Comparison of ENCODE assay signal across 33 cellular contexts in genomic region chr9:89171231-89171630, GRCh38. TPM values are rescaled to one million over a fixed set of nuclear protein-coding genes. Genes with fewer than 3 reads are reported as not detected.
"Had no signal": no experiment of that assay in that cellular context is flagged by ENCODE, and none has a peak within 500 bp of the region (broad histone marks: within the 10 kb centered on the region; RNA-seq: fewer than 3 reads in every experiment).

No MANE protein-coding gene starts in this region.

- H3K27ac ChIP-seq: ascending aorta, breast epithelium, cardiac muscle cell, coronary artery, epithelial cell of prostate, esophagus squamous epithelium, WERI-Rb-1 had no signal

- DNase-seq: activated B cell treated with CpG ODN at 0.5 μM for 24 hours; activated CD4-positive, alpha-beta memory T cell treated with anti-CD3 and anti-CD28 coated beads for 36 hours; activated CD8-positive, alpha-beta memory T cell treated with anti-CD3 and anti-CD28 coated beads, Interleukin-2, amount 10 ng/mL, durations not matched to agents 7 days and 5 days; activated CD8-positive, alpha-beta memory T cell treated with anti-CD3 and anti-CD28 coated beads, Interleukin-2, amount 50 U/mL, for 4 hours; activated CD8-positive, alpha-beta T cell treated with anti-CD3 and anti-CD28 coated beads, Interleukin-2, amount 10 ng/mL, durations not matched to agents 7 days and 5 days; activated effector memory CD4-positive, alpha-beta T cell treated with anti-CD3 and anti-CD28 coated beads, Interleukin-2, amount 50 U/mL, for 16 hours; activated naive CD4-positive, alpha-beta T cell treated with anti-CD3 and anti-CD28 coated beads for 36 hours; activated naive CD8-positive, alpha-beta T cell treated with anti-CD3 and anti-CD28 coated beads for 36 hours; activated naive CD8-positive, alpha-beta T cell treated with anti-CD3 and anti-CD28 coated beads, Interleukin-2, amount 50 U/mL, for 24 hours; activated T-cell treated with anti-CD3 and anti-CD28 coated beads, Interleukin-2, amount 50 U/mL, for 1 hour; activated T-cell treated with anti-CD3 and anti-CD28 coated beads, Interleukin-2, amount 50 U/mL, for 48 hours; central memory CD4-positive, alpha-beta T cell; effector memory CD4-positive, alpha-beta T cell; esophagus squamous epithelium; foreskin fibroblast; T-helper 1 cell; T-helper 17 cell; T1000; WERI-Rb-1 had no signal

- H3K9me3 Mint-ChIP-seq: activated B cell treated with CpG ODN at 0.5 μM for 24 hours; activated CD4-positive, alpha-beta memory T cell treated with anti-CD3 and anti-CD28 coated beads for 36 hours; activated CD4-positive, alpha-beta T cell treated with anti-CD3 and anti-CD28 coated beads, Interleukin-2, amount 10 ng/mL, durations not matched to agents 24 days and 14 days; activated naive CD4-positive, alpha-beta T cell treated with anti-CD3 and anti-CD28 coated beads for 36 hours; activated naive CD4-positive, alpha-beta T cell treated with anti-CD3 and anti-CD28 coated beads, Interleukin-2, amount 50 U/mL, for 24 hours; activated naive CD8-positive, alpha-beta T cell treated with anti-CD3 and anti-CD28 coated beads for 36 hours; activated naive CD8-positive, alpha-beta T cell treated with anti-CD3 and anti-CD28 coated beads, Interleukin-2, amount 50 U/mL, for 24 hours; activated T-helper 1 cell treated with anti-CD3 and anti-CD28 coated beads, Interleukin-12 subunit alpha, Interleukin-12 subunit beta, Interleukin-2, Interleukin-4 antibody, amounts not matched to agents 30 ng/mL and 10 ng/mL and 1 ng/mL, durations not matched to agents 14 hours and 24 hours and 36 hours; activated T-helper 2 cell treated with anti-CD3 and anti-CD28 coated beads, Interferon-gamma antibody, Interleukin-2, Interleukin-4, amounts not matched to agents 10 μg/mL and 5 μg/mL and 100 μg/mL, durations not matched to agents 14 hours and 24 hours and 36 hours; brain; dendritic cell treated with granulocyte-macrophage colony-stimulating factor and Interleukin-4, amounts not matched to agents 40 ng/mL and 50 ng/mL, for 4 days; T-helper 2 cell treated with Interferon-gamma antibody and Interleukin-4, amounts not matched to agents 5 μg/mL and 100 μg/mL, for 36 hours had no signal

- H3K9me3 ChIP-seq: ascending aorta, breast epithelium, esophagus squamous epithelium had no signal

- H3K4me1 ChIP-seq: ascending aorta, breast epithelium had no signal

- H3K36me3 ChIP-seq: ascending aorta, breast epithelium, cardiac muscle cell, esophagus squamous epithelium, WERI-Rb-1 had no signal

- H3K4me3 Mint-ChIP-seq: activated B cell treated with CpG ODN at 0.5 μM for 24 hours; activated CD4-positive, alpha-beta memory T cell treated with anti-CD3 and anti-CD28 coated beads for 36 hours; activated CD4-positive, alpha-beta T cell treated with anti-CD3 and anti-CD28 coated beads, Interleukin-2, amount 10 ng/mL, durations not matched to agents 24 days and 14 days; activated CD8-positive, alpha-beta memory T cell treated with anti-CD3 and anti-CD28 coated beads, Interleukin-2, amount 10 ng/mL, durations not matched to agents 7 days and 5 days; activated CD8-positive, alpha-beta T cell treated with anti-CD3 and anti-CD28 coated beads, Interleukin-2, amount 10 ng/mL, durations not matched to agents 7 days and 5 days; activated naive CD4-positive, alpha-beta T cell treated with anti-CD3 and anti-CD28 coated beads for 36 hours; activated naive CD4-positive, alpha-beta T cell treated with anti-CD3 and anti-CD28 coated beads, Interleukin-2, amount 50 U/mL, for 24 hours; activated naive CD8-positive, alpha-beta T cell treated with anti-CD3 and anti-CD28 coated beads for 36 hours; activated naive CD8-positive, alpha-beta T cell treated with anti-CD3 and anti-CD28 coated beads, Interleukin-2, amount 50 U/mL, for 24 hours; activated T-helper 1 cell treated with anti-CD3 and anti-CD28 coated beads, Interleukin-12 subunit alpha, Interleukin-12 subunit beta, Interleukin-2, Interleukin-4 antibody, amounts not matched to agents 30 ng/mL and 10 ng/mL and 1 ng/mL, durations not matched to agents 14 hours and 24 hours and 36 hours; dendritic cell treated with granulocyte-macrophage colony-stimulating factor and Interleukin-4, amounts not matched to agents 40 ng/mL and 50 ng/mL, for 4 days; T-helper 17 cell; T-helper 2 cell treated with Interferon-gamma antibody and Interleukin-4, amounts not matched to agents 5 μg/mL and 100 μg/mL, for 36 hours had no signal

- ATAC-seq: activated CD4-positive, CD25-positive, alpha-beta regulatory T cell treated with anti-CD3 and anti-CD28 coated beads, Interleukin-2, amount 50 U/mL, for 24 hours; activated CD8-positive, alpha-beta memory T cell treated with anti-CD3 and anti-CD28 coated beads, Interleukin-2, amount 10 ng/mL, durations not matched to agents 7 days and 5 days; activated CD8-positive, alpha-beta T cell treated with anti-CD3 and anti-CD28 coated beads, Interleukin-2, amount 10 ng/mL, durations not matched to agents 7 days and 5 days; activated naive CD8-positive, alpha-beta T cell treated with anti-CD3 and anti-CD28 coated beads, Interleukin-2, amount 50 U/mL, for 24 hours; T-helper 17 cell had no signal

- H3K4me1 Mint-ChIP-seq: activated B cell treated with CpG ODN at 0.5 μM for 24 hours; activated CD4-positive, alpha-beta T cell treated with anti-CD3 and anti-CD28 coated beads, Interleukin-2, amount 10 ng/mL, durations not matched to agents 24 days and 14 days; activated CD8-positive, alpha-beta memory T cell treated with anti-CD3 and anti-CD28 coated beads, Interleukin-2, amount 10 ng/mL, durations not matched to agents 7 days and 5 days; activated naive CD4-positive, alpha-beta T cell treated with anti-CD3 and anti-CD28 coated beads, Interleukin-2, amount 50 U/mL, for 24 hours; activated naive CD8-positive, alpha-beta T cell treated with anti-CD3 and anti-CD28 coated beads for 36 hours; activated naive CD8-positive, alpha-beta T cell treated with anti-CD3 and anti-CD28 coated beads, Interleukin-2, amount 50 U/mL, for 24 hours; T-helper 17 cell had no signal

- H3K27me3 ChIP-seq: ascending aorta, breast epithelium had no signal

- H3K27ac Mint-ChIP-seq: activated B cell treated with CpG ODN at 0.5 μM for 24 hours; activated CD4-positive, alpha-beta memory T cell treated with anti-CD3 and anti-CD28 coated beads for 36 hours; activated CD4-positive, alpha-beta T cell treated with anti-CD3 and anti-CD28 coated beads, Interleukin-2, amount 10 ng/mL, durations not matched to agents 24 days and 14 days; activated CD8-positive, alpha-beta memory T cell treated with anti-CD3 and anti-CD28 coated beads, Interleukin-2, amount 10 ng/mL, durations not matched to agents 7 days and 5 days; activated CD8-positive, alpha-beta T cell treated with anti-CD3 and anti-CD28 coated beads, Interleukin-2, amount 10 ng/mL, durations not matched to agents 7 days and 5 days; activated naive CD4-positive, alpha-beta T cell treated with anti-CD3 and anti-CD28 coated beads for 36 hours; activated naive CD4-positive, alpha-beta T cell treated with anti-CD3 and anti-CD28 coated beads, Interleukin-2, amount 50 U/mL, for 24 hours; activated naive CD8-positive, alpha-beta T cell treated with anti-CD3 and anti-CD28 coated beads for 36 hours; activated naive CD8-positive, alpha-beta T cell treated with anti-CD3 and anti-CD28 coated beads, Interleukin-2, amount 50 U/mL, for 24 hours; activated T-helper 1 cell treated with anti-CD3 and anti-CD28 coated beads, Interleukin-12 subunit alpha, Interleukin-12 subunit beta, Interleukin-2, Interleukin-4 antibody, amounts not matched to agents 30 ng/mL and 10 ng/mL and 1 ng/mL, durations not matched to agents 14 hours and 24 hours and 36 hours; activated T-helper 2 cell treated with anti-CD3 and anti-CD28 coated beads, Interferon-gamma antibody, Interleukin-2, Interleukin-4, amounts not matched to agents 10 μg/mL and 5 μg/mL and 100 μg/mL, durations not matched to agents 14 hours and 24 hours and 36 hours; dendritic cell treated with granulocyte-macrophage colony-stimulating factor and Interleukin-4, amounts not matched to agents 40 ng/mL and 50 ng/mL, for 4 days; T-helper 17 cell; T-helper 2 cell treated with Interferon-gamma antibody and Interleukin-4, amounts not matched to agents 5 μg/mL and 100 μg/mL, for 36 hours had no signal

- H3K36me3 Mint-ChIP-seq: activated CD4-positive, alpha-beta memory T cell treated with anti-CD3 and anti-CD28 coated beads for 36 hours; activated CD8-positive, alpha-beta memory T cell treated with anti-CD3 and anti-CD28 coated beads, Interleukin-2, amount 10 ng/mL, durations not matched to agents 7 days and 5 days; activated naive CD4-positive, alpha-beta T cell treated with anti-CD3 and anti-CD28 coated beads, Interleukin-2, amount 50 U/mL, for 24 hours; activated naive CD8-positive, alpha-beta T cell treated with anti-CD3 and anti-CD28 coated beads for 36 hours had no signal

- H3K27me3 Mint-ChIP-seq: brain had no signal

- H3K4me3 ChIP-seq: ascending aorta, breast epithelium, cardiac muscle cell, coronary artery, esophagus squamous epithelium had no signal

RNA-seq across cellular contexts. Expression of gene SHC3, which starts 7.4 kb away (rescaled TPM):
- total RNA-seq: activated B cell treated with CpG ODN at 0.5 μM for 24 hours; activated CD4-positive, alpha-beta memory T cell treated with anti-CD3 and anti-CD28 coated beads for 36 hours; activated CD4-positive, alpha-beta T cell treated with anti-CD3 and anti-CD28 coated beads, Interleukin-2, amount 10 ng/mL, durations not matched to agents 24 days and 14 days; activated CD8-positive, alpha-beta memory T cell treated with anti-CD3 and anti-CD28 coated beads for 36 hours; activated CD8-positive, alpha-beta memory T cell treated with anti-CD3 and anti-CD28 coated beads, Interleukin-2, amount 10 ng/mL, durations not matched to agents 7 days and 5 days; activated CD8-positive, alpha-beta T cell treated with anti-CD3 and anti-CD28 coated beads, Interleukin-2, amount 10 ng/mL, durations not matched to agents 7 days and 5 days; activated naive CD4-positive, alpha-beta T cell treated with anti-CD3 and anti-CD28 coated beads for 36 hours; activated naive CD8-positive, alpha-beta T cell treated with anti-CD3 and anti-CD28 coated beads for 36 hours; activated T-helper 1 cell treated with anti-CD3 and anti-CD28 coated beads, Interleukin-12 subunit alpha, Interleukin-12 subunit beta, Interleukin-2, Interleukin-4 antibody, amounts not matched to agents 30 ng/mL and 10 ng/mL and 1 ng/mL, durations not matched to agents 14 hours and 24 hours and 36 hours; activated T-helper 2 cell treated with anti-CD3 and anti-CD28 coated beads, Interferon-gamma antibody, Interleukin-2, Interleukin-4, amounts not matched to agents 10 μg/mL and 5 μg/mL and 100 μg/mL, durations not matched to agents 14 hours and 24 hours and 36 hours; T-helper 17 cell had no signal
